In the genomic region with DNA sequence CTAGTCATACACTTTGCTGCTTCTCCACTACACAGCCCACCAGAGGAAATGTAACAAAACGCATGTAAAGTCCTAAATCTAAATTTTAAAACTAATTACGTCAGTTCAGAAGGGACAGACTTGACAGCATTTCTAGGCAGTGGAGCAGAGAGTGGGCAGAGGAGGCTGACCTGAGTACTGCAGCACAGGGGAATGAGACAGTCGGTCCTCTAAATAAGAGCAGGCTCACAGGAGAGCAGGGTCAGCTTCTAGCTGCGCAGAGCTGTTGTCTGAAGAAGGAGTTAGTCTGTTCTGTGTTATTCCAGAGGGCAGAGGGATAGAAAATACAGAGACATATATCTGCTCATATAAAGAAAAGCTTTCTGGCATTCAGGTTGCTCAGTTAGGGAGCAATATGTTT, we compare ENCODE assay signal across 30 cellular contexts. TPM values are rescaled to one million over a fixed set of nuclear protein-coding genes. Genes with fewer than 3 reads are reported as not detected.
DNase-seq lines count a peak whose midpoint lies in the region; ATAC-seq, FAIRE-seq and TF ChIP-seq lines count a peak whose summit lies in the region.
"Had no signal": no experiment of that assay in that cellular context is flagged by ENCODE, and none has a peak within 500 bp of the region (broad histone marks: within the 10 kb centered on the region; RNA-seq: fewer than 3 reads in every experiment).

No MANE protein-coding gene starts in this region.

- H4K20me1 ChIP-seq in HepG2 (ENCODE audit: insufficient read depth, low read length) (no peaks in the 10 kb centered on the region), GM12878 (ENCODE audit: control insufficient read depth, insufficient read depth) (no peaks in the 10 kb centered on the region)
- H4K20me1 ChIP-seq: BLaER1 treated with 17β-estradiol and CSF1 and Interleukin-3, amounts not matched to agents 10 nM and 100 nM had no signal

- peaks cover 13% of the 10 kb centered on the region for H3K4me1 Mint-ChIP-seq in progenitor cell of endocrine pancreas (ENCODE audit: low read depth)
- H3K4me1 Mint-ChIP-seq: CD4-positive, alpha-beta memory T cell had no signal

- in situ Hi-C loops in HepG2 (cut with HindIII; ENCODE audit: extremely low pct_ligation_motif_present, low pct_unique_long_range_greater_than_20kb) (no loop called here), GM12878 (cut with MboI) (no loop called here)

- ATAC-seq in HepG2 (0 out of 3 replicates have a peak, but pooled peaks have one; percentile 25), right lobe of liver (no peak), GM12878 (peak; percentile 30; the same call in 1 of the 3 replicates)
- ATAC-seq: HCT116 had no signal

- H3K79me2 ChIP-seq in HepG2 (ENCODE audit: insufficient read depth, low read length), result no peaks in the 10 kb centered on the region
- no peaks in the 10 kb centered on the region for H3K79me2 ChIP-seq in GM12878 (ENCODE audit: control insufficient read depth, insufficient read depth, low read length)

- H3K36me3 ChIP-seq in HepG2 (replicated peaks in 1 of 2; ENCODE audit: control insufficient read depth in 1 of 2, insufficient read depth in 2 of 2, low read length in 2 of 2), result no peaks in the 10 kb centered on the region
- H3K36me3 ChIP-seq in right lobe of liver, result no peaks in the 10 kb centered on the region
- no peaks in the 10 kb centered on the region for H3K36me3 ChIP-seq in GM12878 (ENCODE audit: control insufficient read depth in 2 of 2, insufficient read depth in 2 of 2, low read length in 1 of 2)
- H3K36me3 ChIP-seq: BLaER1 treated with 17β-estradiol and CSF1 and Interleukin-3, amounts not matched to agents 10 nM and 100 nM had no signal

- BruUV-seq in HepG2 (replicated peaks; lab: Mats Ljungman, UMichigan) (no TSS peak), GM12878 (replicated peaks; lab: Mats Ljungman, UMichigan) (no TSS peak)

- H3K4me1 ChIP-seq in HepG2 (ENCODE audit: insufficient read depth, low read length) (no peaks in the 10 kb centered on the region), right lobe of liver (no peaks in the 10 kb centered on the region), GM12878 (ENCODE audit: control insufficient read depth, insufficient read depth, low read length) (no peaks in the 10 kb centered on the region)

- H3K27ac ChIP-seq in HepG2 (ENCODE audit: extremely low read length, insufficient read depth, low read length) (no peak overlapping the region), right lobe of liver (no peak overlapping the region), GM12878 (ENCODE audit: control insufficient read depth, insufficient read depth) (no peak overlapping the region)
- H3K27ac ChIP-seq: BLaER1 treated with 17β-estradiol and CSF1 and Interleukin-3, amounts not matched to agents 10 nM and 100 nM; HL-60; RWPE1 had no signal

- peaks cover 0 to 19% of the 10 kb centered on the region in 2 experiments; a peak in 1 of 5 replicates for H3K27me3 ChIP-seq in HepG2 (ENCODE audit: control insufficient read depth in 1 of 2, insufficient read depth in 2 of 2, low read length in 2 of 2)
- H3K27me3 ChIP-seq in right lobe of liver, result no peaks in the 10 kb centered on the region
- H3K27me3 ChIP-seq in GM12878 (replicated peaks in 1 of 2; ENCODE audit: control insufficient read depth in 2 of 2, insufficient read depth in 2 of 2, low read length in 1 of 2), result no peaks in the 10 kb centered on the region
- H3K27me3 ChIP-seq: BLaER1 treated with 17β-estradiol and CSF1 and Interleukin-3, amounts not matched to agents 10 nM and 100 nM had no signal

- H3K27me3 Mint-ChIP-seq in progenitor cell of endocrine pancreas, result peaks cover 25% of the 10 kb centered on the region
- H3K27me3 Mint-ChIP-seq: CD4-positive, alpha-beta memory T cell had no signal

- SMC1A ChIA-PET in GM12878 (lab: Charles Lee; ENCODE audit: uncharacterized antibody, unreplicated experiment), result interaction anchor here (1.0 to 3.3 kb wide), 3 partner anchors 10 to 101 kb away, joined by 3 to 12 read pairs (median 3); no protein-coding TSS in a partner anchor

- H3K4me3 Mint-ChIP-seq in progenitor cell of endocrine pancreas (ENCODE audit: low read depth), result no peak overlapping the region
- H3K4me3 Mint-ChIP-seq: CD4-positive, alpha-beta memory T cell had no signal

- CTCF ChIA-PET in HepG2 (lab: Yijun Ruan, JAX; ENCODE audit: low intra/inter-chr PET ratio, low total read pairs), result no interaction called here
- CTCF ChIA-PET in GM12878 (lab: Yijun Ruan, JAX), result interaction anchor here (1.1 to 2.0 kb wide), 3 partner anchors 10 to 100 kb away, joined by 3 to 4 read pairs (median 3); no protein-coding TSS in a partner anchor
- CTCF ChIA-PET in HEK293T (lab: Yijun Ruan, JAX), result no interaction called here

- RAD21 ChIA-PET in GM12878 (lab: Charles Lee; ENCODE audit: unreplicated experiment), result no interaction called here

- H3K9ac ChIP-seq in HepG2 (ENCODE audit: insufficient read depth, low read depth, low read length) (no peak overlapping the region), GM12878 (ENCODE audit: control insufficient read depth, insufficient read depth, low read length) (no peak overlapping the region)
- H3K9ac ChIP-seq: BLaER1 treated with 17β-estradiol and CSF1 and Interleukin-3, amounts not matched to agents 10 nM and 100 nM had no signal

- no peak for TF ChIP-seq CTCF in HepG2 (CRISPR knock-in tag; IDR thresholded peaks at IDR 0.05)
- no peak for TF ChIP-seq CTCF in right lobe of liver (IDR thresholded peaks at IDR 0.05)
- TF ChIP-seq CTCF in GM12878 (IDR thresholded peaks at IDR 0.05 in 2 of 3, conservative IDR thresholded peaks at IDR 0.05 in 1 of 3; ENCODE audit: control insufficient read depth in 2 of 3, extremely low read depth in 1 of 3, insufficient read depth in 1 of 3, low read depth in 3 of 3, low read length in 3 of 3), result no peak
- TF ChIP-seq CTCF in progenitor cell of endocrine pancreas (IDR thresholded peaks at IDR 0.05; ENCODE audit: unreplicated experiment), result no peak

- FAIRE-seq in HepG2 (lab: Jason Lieb, UNC) (no peak), GM12878 (lab: Jason Lieb, UNC) (no peak)
- FAIRE-seq: A204.1, GM12891, H1 had no signal

- H3K4me2 ChIP-seq in HepG2 (ENCODE audit: low read depth, low read length) (no peak overlapping the region), GM12878 (ENCODE audit: control insufficient read depth, insufficient read depth) (no peak overlapping the region)
- H3K4me2 ChIP-seq: BLaER1 treated with 17β-estradiol and CSF1 and Interleukin-3, amounts not matched to agents 10 nM and 100 nM had no signal

- H3K9me3 Mint-ChIP-seq in progenitor cell of endocrine pancreas (ENCODE audit: low read depth), result no peaks in the 10 kb centered on the region
- H3K9me3 Mint-ChIP-seq: CD4-positive, alpha-beta memory T cell had no signal

- H3K9me3 ChIP-seq in HepG2 (ENCODE audit: low read length) (no peaks in the 10 kb centered on the region), right lobe of liver (no peaks in the 10 kb centered on the region), GM12878 (replicated peaks; ENCODE audit: control insufficient read depth, insufficient read depth, low read length) (no peaks in the 10 kb centered on the region)
- H3K9me3 ChIP-seq: BLaER1 treated with 17β-estradiol and CSF1 and Interleukin-3, amounts not matched to agents 10 nM and 100 nM had no signal

- H3K4me3 ChIP-seq in HepG2 (replicated peaks in 1 of 3; ENCODE audit: insufficient read depth in 1 of 3, low read depth in 2 of 3, low read length in 3 of 3), result no peak overlapping the region
- H3K4me3 ChIP-seq in right lobe of liver, result no peak overlapping the region
- no peak overlapping the region for H3K4me3 ChIP-seq in GM12878
- H3K4me3 ChIP-seq: BLaER1 treated with 17β-estradiol and CSF1 and Interleukin-3, amounts not matched to agents 10 nM and 100 nM had no signal

- WGBS in HepG2 (ENCODE audit: low lambda C conversion rate), result 2% methylated on average over 4 of the region's 4 CpGs
- 64% methylated on average over 4 of the region's 4 CpGs for WGBS in right lobe of liver (ENCODE audit: insufficient coverage, low coverage, low lambda C conversion rate, missing lambda C conversion rate)
- WGBS in GM12878 (ENCODE audit: insufficient coverage, insufficient replicate concordance, low lambda C conversion rate, missing lambda C conversion rate), result 85% methylated on average over 4 of the region's 4 CpGs

- H3K36me3 Mint-ChIP-seq in progenitor cell of endocrine pancreas (ENCODE audit: insufficient read depth), result no peaks in the 10 kb centered on the region
- H3K36me3 Mint-ChIP-seq: CD4-positive, alpha-beta memory T cell had no signal

- DNase-seq in HepG2 (ENCODE audit: low spot score) (no peak), right lobe of liver (no peak), GM12878 (ENCODE audit: low read depth, low spot score) (no peak), progenitor cell of endocrine pancreas (ENCODE audit: low spot score, unreplicated experiment) (no peak), HEK293T (ENCODE audit: extremely low spot score) (no peak), NCI-H1417 treated with DMSO at 0.1 percent for 48 hours (lab: John Stamatoyannopoulos, UW) (no peak), foreskin melanocyte (no peak)
- DNase-seq: AML-193; CD4-positive, alpha-beta memory T cell; COR-L47; DMS53; GDM1; Karpas-422; NCI-H1092 treated with DMSO at 0.1 percent for 48 hours; NCI-H1436 treated with DMSO at 0.1 percent for 48 hours; NCI-H187 treated with DMSO at 0.1 percent for 48 hours; NCI-H2107; NCI-H524; NCI-H774; SHP77; SW 1271 had no signal

- TF ChIP-seq EP300 in HepG2 (IDR thresholded peaks at IDR 0.05; ENCODE audit: low read depth in 2 of 2, low read length in 2 of 2), result no peak
- TF ChIP-seq EP300 in HepG2 (CRISPR knock-in tag; IDR thresholded peaks at IDR 0.05; ENCODE audit: borderline replicate concordance), result no peak
- TF ChIP-seq EP300 in GM12878 (IDR thresholded peaks at IDR 0.05; ENCODE audit: borderline replicate concordance in 1 of 2, control insufficient read depth in 1 of 2, low read depth in 2 of 2, low read length in 2 of 2), result no peak

- POLR2A ChIA-PET in HepG2 (lab: Yijun Ruan, JAX), result no interaction called here
- POLR2A ChIA-PET in GM12878 (lab: Charles Lee), result no interaction called here
- POLR2A ChIA-PET in HEK293T (lab: Yijun Ruan, JAX), result no interaction called here

- H2AFZ ChIP-seq in HepG2 (ENCODE audit: low read length), result no peak overlapping the region
- H2AFZ ChIP-seq in GM12878 (ENCODE audit: control insufficient read depth, low read depth, low read length), result no peak overlapping the region

- intact Hi-C loops in HepG2 (cut with micrococcal nuclease; ENCODE audit: unreplicated experiment) (no loop called here), right lobe of liver (cut with DNase I) (no loop called here), GM12878 (cut with micrococcal nuclease; ENCODE audit: unreplicated experiment) (no loop called here)

- TF ChIP-seq POLR2A in HepG2 (IDR thresholded peaks at IDR 0.05; ENCODE audit: insufficient read depth in 1 of 2, low read depth in 2 of 2, low read length in 2 of 2), result no peak
- TF ChIP-seq POLR2A in right lobe of liver (IDR thresholded peaks at IDR 0.05), result no peak
- no peak for TF ChIP-seq POLR2A in GM12878 (IDR thresholded peaks at IDR 0.05; ENCODE audit: low read depth, low read length)

- peak overlapping the region; percentile 16 for H3K27ac Mint-ChIP-seq in progenitor cell of endocrine pancreas
- H3K27ac Mint-ChIP-seq: CD4-positive, alpha-beta memory T cell had no signal

- TF ChIP-seq RAD21 in HepG2 (CRISPR knock-in tag; IDR thresholded peaks at IDR 0.05) (no peak), GM12878 (IDR thresholded peaks at IDR 0.05; ENCODE audit: insufficient read depth, low read depth, low read length) (no peak)

RNA-seq across cellular contexts. Expression of a gene that starts 40.3 kb away (rescaled TPM):
- not detected in 2 replicates for total RNA-seq in HepG2 (2016; rRNA removed; fragmentation: Illumina TruSeq; extraction: Trizol)
- total RNA-seq in HepG2 (2016; cell fraction: cytosol; rRNA removed; fragmentation: Illumina TruSeq; extraction: Trizol; ENCODE audit: low read depth), result not detected in 2 replicates
- total RNA-seq in HepG2 (2016; cell fraction: insoluble cytoplasmic fraction; rRNA removed; fragmentation: Illumina TruSeq; extraction: Trizol), result not detected in 2 replicates
- not detected in 2 replicates for total RNA-seq in HepG2 (2016; cell fraction: membrane; rRNA removed; fragmentation: Illumina TruSeq; extraction: Trizol)
- not detected in 2 replicates for total RNA-seq in HepG2 (2016; cell fraction: nucleus; rRNA removed; fragmentation: Illumina TruSeq; extraction: Trizol)
- polyA plus RNA-seq in HepG2 (2011; rRNA removed), result not detected in 2 replicates
- not detected in 2 replicates for polyA plus RNA-seq in HepG2 (2011; cell fraction: cytosol; rRNA removed)
- not detected in 2 replicates for polyA plus RNA-seq in HepG2 (2011; cell fraction: nucleus; rRNA removed)
- polyA plus RNA-seq in HepG2 (2012), result not detected in 2 replicates
- polyA plus RNA-seq in HepG2 (2016; cell fraction: cytosol; fragmentation: Illumina TruSeq; extraction: Trizol; ENCODE audit: low read depth), result not detected in 2 replicates
- polyA plus RNA-seq in HepG2 (2016; cell fraction: insoluble cytoplasmic fraction; fragmentation: Illumina TruSeq; extraction: Trizol; ENCODE audit: low read depth), result not detected in 2 replicates
- polyA plus RNA-seq in HepG2 (2016; cell fraction: membrane; fragmentation: Illumina TruSeq; extraction: Trizol; ENCODE audit: low read depth), result not detected in 2 replicates
- polyA plus RNA-seq in HepG2 (2016; cell fraction: nucleus; fragmentation: Illumina TruSeq; extraction: Trizol; ENCODE audit: insufficient read depth, low read depth), result not detected in 2 replicates
- polyA minus RNA-seq in HepG2 (2011; rRNA and poly(A)+ RNA removed; ENCODE audit: low replicate concordance), result 0.33 TPM in 1 of 2 replicates, not detected in the other
- not detected in 2 replicates for polyA minus RNA-seq in HepG2 (2011; cell fraction: cytosol; rRNA and poly(A)+ RNA removed)
- polyA minus RNA-seq in HepG2 (2011; cell fraction: nucleus; rRNA and poly(A)+ RNA removed), result not detected in 2 replicates
- total RNA-seq in right lobe of liver, result under 1 TPM in 5 of 6 experiments, not detected in 1; 0.10 to 0.37 (median 0.22) TPM
- total RNA-seq in GM12878 (2013; cell fraction: nucleolus; rRNA removed), result 30.2 and 30.7 TPM in 2 replicates
- 4.7 and 5.6 TPM in 2 replicates for total RNA-seq in GM12878 (2014; rRNA removed)
- 5.5 and 5.8 TPM in 2 replicates for total RNA-seq in GM12878 (2014; rRNA removed; fragmentation: Illumina TruSeq; extraction: Trizol)
- 4.4 and 5.1 TPM in 2 replicates for total RNA-seq in GM12878 (2021)
- polyA plus RNA-seq in GM12878 (2011; ENCODE audit: low read depth), result 0.55 TPM
- polyA plus RNA-seq in GM12878 (2011; rRNA removed), result 7.1 and 9.1 TPM in 2 replicates
- polyA plus RNA-seq in GM12878 (2011; cell fraction: cytosol; rRNA removed), result 3.9 and 4.1 TPM in 2 replicates
- polyA plus RNA-seq in GM12878 (2011; cell fraction: nucleus; rRNA removed), result 4.0 and 4.7 TPM in 2 replicates
- 0.60 and 1.2 TPM in 2 replicates for polyA plus RNA-seq in GM12878 (2012)
- 5.9 and 7.4 TPM in 2 replicates for polyA plus RNA-seq in GM12878 (2014; fragmentation: Illumina TruSeq; extraction: Trizol)
- 1 to 10 TPM in 1 of 2 experiments, under 1 TPM in 1; 0.90 to 1.8 TPM for polyA plus RNA-seq in GM12878 (2014; fragmentation: Nextera tagmentation; extraction: Ambion mirVana)
- polyA plus RNA-seq in GM12878 (2014; rRNA removed), result 3.7 and 4.6 TPM in 2 replicates
- polyA plus RNA-seq in GM12878 (2016; fragmentation: Nextera tagmentation; extraction: Ambion mirVana), result 1 to 10 TPM; 5.4 to 7.1 TPM
- 4.5 and 6.7 TPM in 2 replicates for polyA minus RNA-seq in GM12878 (2011; rRNA and poly(A)+ RNA removed)
- polyA minus RNA-seq in GM12878 (2011; cell fraction: cytosol; rRNA and poly(A)+ RNA removed), result 2.1 and 3.0 TPM in 2 replicates
- 4.5 and 6.9 TPM in 2 replicates for polyA minus RNA-seq in GM12878 (2011; cell fraction: nucleus; rRNA and poly(A)+ RNA removed)
- 3.5 and 5.3 TPM in 2 replicates for total RNA-seq in progenitor cell of endocrine pancreas

RNA-seq across cellular contexts. Expression of a gene that starts 58.7 kb away (rescaled TPM):
- total RNA-seq in HepG2 (2016; rRNA removed; fragmentation: Illumina TruSeq; extraction: Trizol) (not detected in 2 replicates), right lobe of liver (not detected), GM12878 (2014; rRNA removed) (not detected in 2 replicates), GM12878 (2014; rRNA removed; fragmentation: Illumina TruSeq; extraction: Trizol) (not detected in 2 replicates), GM12878 (2021) (not detected in 2 replicates), progenitor cell of endocrine pancreas (not detected in 2 replicates)
- total RNA-seq in HepG2 (2016; cell fraction: cytosol; rRNA removed; fragmentation: Illumina TruSeq; extraction: Trizol; ENCODE audit: low read depth), result not detected in 2 replicates
- total RNA-seq in HepG2 (2016; cell fraction: insoluble cytoplasmic fraction; rRNA removed; fragmentation: Illumina TruSeq; extraction: Trizol), result not detected in 2 replicates
- not detected in 2 replicates for total RNA-seq in HepG2 (2016; cell fraction: membrane; rRNA removed; fragmentation: Illumina TruSeq; extraction: Trizol)
- total RNA-seq in HepG2 (2016; cell fraction: nucleus; rRNA removed; fragmentation: Illumina TruSeq; extraction: Trizol), result not detected in 2 replicates
- polyA plus RNA-seq in HepG2 (2011; rRNA removed) (not detected in 2 replicates), GM12878 (2011; rRNA removed) (not detected in 2 replicates), GM12878 (2014; fragmentation: Illumina TruSeq; extraction: Trizol) (not detected in 2 replicates), GM12878 (2014; fragmentation: Nextera tagmentation; extraction: Ambion mirVana) (not detected), GM12878 (2014; rRNA removed) (not detected in 2 replicates), GM12878 (2016; fragmentation: Nextera tagmentation; extraction: Ambion mirVana) (not detected)
- not detected in 2 replicates for polyA plus RNA-seq in HepG2 (2011; cell fraction: cytosol; rRNA removed)
- not detected in 2 replicates for polyA plus RNA-seq in HepG2 (2011; cell fraction: nucleus; rRNA removed)
- polyA plus RNA-seq in HepG2 (2012), result not detected in 2 replicates
- polyA plus RNA-seq in HepG2 (2016; cell fraction: cytosol; fragmentation: Illumina TruSeq; extraction: Trizol; ENCODE audit: low read depth), result not detected in 2 replicates
- not detected in 2 replicates for polyA plus RNA-seq in HepG2 (2016; cell fraction: insoluble cytoplasmic fraction; fragmentation: Illumina TruSeq; extraction: Trizol; ENCODE audit: low read depth)
- not detected in 2 replicates for polyA plus RNA-seq in HepG2 (2016; cell fraction: membrane; fragmentation: Illumina TruSeq; extraction: Trizol; ENCODE audit: low read depth)
- not detected in 2 replicates for polyA plus RNA-seq in HepG2 (2016; cell fraction: nucleus; fragmentation: Illumina TruSeq; extraction: Trizol; ENCODE audit: insufficient read depth, low read depth)
- polyA minus RNA-seq in HepG2 (2011; rRNA and poly(A)+ RNA removed; ENCODE audit: low replicate concordance), result not detected in 2 replicates
- not detected in 2 replicates for polyA minus RNA-seq in HepG2 (2011; cell fraction: cytosol; rRNA and poly(A)+ RNA removed)
- not detected in 2 replicates for polyA minus RNA-seq in HepG2 (2011; cell fraction: nucleus; rRNA and poly(A)+ RNA removed)
- not detected in 2 replicates for total RNA-seq in GM12878 (2013; cell fraction: nucleolus; rRNA removed)
- polyA plus RNA-seq in GM12878 (2011; ENCODE audit: low read depth), result not detected
- polyA plus RNA-seq in GM12878 (2011; cell fraction: cytosol; rRNA removed), result not detected in 2 replicates
- polyA plus RNA-seq in GM12878 (2011; cell fraction: nucleus; rRNA removed), result not detected in 2 replicates
- polyA plus RNA-seq in GM12878 (2012), result not detected in 2 replicates
- not detected in 2 replicates for polyA minus RNA-seq in GM12878 (2011; rRNA and poly(A)+ RNA removed)
- polyA minus RNA-seq in GM12878 (2011; cell fraction: cytosol; rRNA and poly(A)+ RNA removed), result not detected in 2 replicates
- not detected in 2 replicates for polyA minus RNA-seq in GM12878 (2011; cell fraction: nucleus; rRNA and poly(A)+ RNA removed)
- total RNA-seq: CD4-positive, alpha-beta memory T cell; H1; SK-MEL-5 had no signal
- polyA plus RNA-seq: AG04450; CD4-positive, alpha-beta memory T cell; H1 had no signal

Comparison
In these comparisons a context has a peak if more than half of its experiments do, and no peak if none do; other contexts are left out.
1. ATAC-seq: peak in HepG2 (single experiment) and GM12878 (single experiment); none in right lobe of liver (0 of 4).